14 cellular contexts compared by ENCODE assay signal in the genomic region with DNA sequence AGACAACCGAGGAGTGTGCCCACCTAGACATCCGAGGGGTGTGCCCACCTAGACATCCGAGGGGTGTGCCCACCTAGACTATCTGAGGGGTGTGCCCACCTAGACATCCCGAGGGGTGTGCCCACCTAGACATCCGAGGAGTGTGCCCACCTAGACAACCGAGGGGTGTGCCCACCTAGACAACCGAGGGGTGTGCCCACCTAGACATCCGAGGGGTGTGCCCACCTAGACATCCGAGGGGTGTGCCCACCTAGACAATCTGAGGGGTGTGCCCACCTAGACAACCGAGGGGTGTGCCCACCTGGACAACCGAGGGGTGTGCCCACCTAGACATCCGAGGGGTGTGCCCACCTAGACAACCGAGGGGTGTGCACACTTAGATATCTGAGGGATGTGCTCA. TPM values are rescaled to one million over a fixed set of nuclear protein-coding genes. Genes with fewer than 3 reads are reported as not detected.
"Had no signal": no experiment of that assay in that cellular context is flagged by ENCODE, and none has a peak within 500 bp of the region (broad histone marks: within the 10 kb centered on the region; RNA-seq: fewer than 3 reads in every experiment).

No MANE protein-coding gene starts in this region.

RNA-seq across cellular contexts. Expression of a gene that starts 10.6 kb away (rescaled TPM):
- total RNA-seq: activated B cell treated with CpG ODN at 0.5 μM for 24 hours; activated CD4-positive, alpha-beta memory T cell treated with anti-CD3 and anti-CD28 coated beads for 36 hours; activated CD4-positive, alpha-beta memory T cell treated with anti-CD3 and anti-CD28 coated beads, Interleukin-2, amount 10 ng/mL, durations not matched to agents 7 days and 5 days; activated CD4-positive, alpha-beta T cell treated with anti-CD3 and anti-CD28 coated beads for 36 hours; activated CD4-positive, alpha-beta T cell treated with anti-CD3 and anti-CD28 coated beads, Interleukin-2, amount 10 ng/mL, durations not matched to agents 24 days and 14 days; activated CD4-positive, alpha-beta T cell treated with anti-CD3 and anti-CD28 coated beads, Interleukin-2, amount 10 ng/mL, durations not matched to agents 7 days and 5 days; activated CD8-positive, alpha-beta memory T cell treated with anti-CD3 and anti-CD28 coated beads for 36 hours; activated CD8-positive, alpha-beta memory T cell treated with anti-CD3 and anti-CD28 coated beads, Interleukin-2, amount 10 ng/mL, durations not matched to agents 7 days and 5 days; activated CD8-positive, alpha-beta T cell treated with anti-CD3 and anti-CD28 coated beads for 36 hours; activated CD8-positive, alpha-beta T cell treated with anti-CD3 and anti-CD28 coated beads, Interleukin-2, amount 10 ng/mL, durations not matched to agents 7 days and 5 days; T-cell; T-helper 1 cell treated with Interleukin-12 subunit alpha and Interleukin-12 subunit beta and Interleukin-4 antibody, amounts not matched to agents 30 ng/mL and 1 ng/mL, for 36 hours; T-helper 17 cell; T-helper 2 cell treated with Interferon-gamma antibody and Interleukin-4, amounts not matched to agents 100 ng/mL and 5 ng/mL, for 36 hours had no signal
